In the genomic region with DNA sequence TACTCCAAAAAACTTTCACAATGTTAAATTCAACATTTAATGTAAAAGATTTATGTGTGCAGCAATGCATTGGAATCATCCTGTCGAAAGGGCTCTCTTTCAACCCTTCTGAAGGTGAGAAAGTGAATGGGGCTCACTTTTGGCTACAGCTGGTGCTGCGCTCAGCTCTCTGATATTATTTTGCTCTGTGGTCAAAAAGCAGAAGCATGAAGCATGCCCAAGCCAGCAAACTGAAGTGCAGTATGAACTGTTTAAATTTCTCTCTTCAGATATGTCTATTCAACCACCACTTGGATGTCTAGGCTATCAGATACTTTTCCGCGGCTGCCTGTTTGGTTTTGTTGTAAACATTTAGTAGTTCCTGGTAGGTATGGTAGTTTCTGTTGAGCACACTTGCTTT, we compare ENCODE assay signal across 20 cellular contexts.
DNase-seq lines count a peak whose midpoint lies in the region; ATAC-seq and TF ChIP-seq lines count a peak whose summit lies in the region.
"Had no signal": no experiment of that assay in that cellular context is flagged by ENCODE, and none has a peak within 500 bp of the region (broad histone marks: within the 10 kb centered on the region; RNA-seq: fewer than 3 reads in every experiment).

No MANE protein-coding gene starts in this region.

- peaks cover 36% of the 10 kb centered on the region for H3K4me1 Mint-ChIP-seq in glutamatergic neuron (ENCODE audit: low read depth, unreplicated experiment)
- H3K4me1 Mint-ChIP-seq: CD4-positive, CD25-positive, alpha-beta regulatory T cell; CD8-positive, alpha-beta memory T cell had no signal

- no peaks in the 10 kb centered on the region for H3K36me3 Mint-ChIP-seq in glutamatergic neuron (ENCODE audit: unreplicated experiment)
- H3K36me3 Mint-ChIP-seq: CD4-positive, CD25-positive, alpha-beta regulatory T cell; CD8-positive, alpha-beta memory T cell had no signal

- H3K27me3 Mint-ChIP-seq in glutamatergic neuron (ENCODE audit: unreplicated experiment), result peaks cover 4% of the 10 kb centered on the region
- H3K27me3 Mint-ChIP-seq: CD4-positive, CD25-positive, alpha-beta regulatory T cell; CD8-positive, alpha-beta memory T cell had no signal

- no peaks in the 10 kb centered on the region for H3K36me3 ChIP-seq in psoas muscle (ENCODE audit: insufficient read depth in 1 of 2, low read depth in 1 of 2)
- no peaks in the 10 kb centered on the region for H3K36me3 ChIP-seq in uterus
- H3K36me3 ChIP-seq: BE2C had no signal

- H3K9me3 ChIP-seq in psoas muscle, result no peaks in the 10 kb centered on the region
- no peaks in the 10 kb centered on the region for H3K9me3 ChIP-seq in uterus
- H3K9me3 ChIP-seq: BE2C had no signal

- ATAC-seq in psoas muscle (no peak), GM21737 (IDR thresholded peaks at IDR 0.05; ENCODE audit: unreplicated experiment) (no peak)
- ATAC-seq: GM12878, GM23338 had no signal

- intact Hi-C loops in psoas muscle (cut with DNase I) (no loop called here), uterus (cut with DNase I; ENCODE audit: low total_unique reads) (no loop called here)

- peak overlapping the region; percentile 39 for H3K27ac Mint-ChIP-seq in glutamatergic neuron (ENCODE audit: unreplicated experiment)
- H3K27ac Mint-ChIP-seq: CD4-positive, CD25-positive, alpha-beta regulatory T cell; CD8-positive, alpha-beta memory T cell; GM23338 had no signal

- 66 to 82% (median 78%) methylated on average over 4 of the region's 4 CpGs for WGBS in psoas muscle, 3 donors

- H3K27me3 ChIP-seq in psoas muscle (ENCODE audit: insufficient read depth in 3 of 3, low read length in 2 of 3) (no peaks in the 10 kb centered on the region), uterus (no peaks in the 10 kb centered on the region)
- H3K27me3 ChIP-seq: BE2C had no signal

- H3K4me3 Mint-ChIP-seq in glutamatergic neuron (ENCODE audit: unreplicated experiment), result no peak overlapping the region
- H3K4me3 Mint-ChIP-seq: CD4-positive, CD25-positive, alpha-beta regulatory T cell; CD8-positive, alpha-beta memory T cell; GM23338 had no signal

- TF ChIP-seq CTCF in glutamatergic neuron (IDR thresholded peaks at IDR 0.05; ENCODE audit: partially characterized antibody, unreplicated experiment) (no peak), psoas muscle (IDR thresholded peaks at IDR 0.05) (no peak), uterus (IDR thresholded peaks at IDR 0.05) (no peak)

- H3K9me3 Mint-ChIP-seq in glutamatergic neuron (ENCODE audit: unreplicated experiment), result no peaks in the 10 kb centered on the region
- H3K9me3 Mint-ChIP-seq: GM23338 had no signal

- H3K4me1 ChIP-seq in psoas muscle (no peaks in the 10 kb centered on the region), uterus (no peaks in the 10 kb centered on the region)

- H3K27ac ChIP-seq in psoas muscle (no peak overlapping the region), uterus (no peak overlapping the region)

- H3K4me3 ChIP-seq in psoas muscle (no peak overlapping the region), uterus (no peak overlapping the region)
- H3K4me3 ChIP-seq: GM12878, GM23338 had no signal

- no peak for TF ChIP-seq POLR2A in uterus (IDR thresholded peaks at IDR 0.05)

- DNase-seq in NAMALWA (ENCODE audit: low spot score) (peak; percentile 7), OCI-M1 (lab: John Stamatoyannopoulos, UW) (peak; percentile 43), glutamatergic neuron (no peak), psoas muscle (no peak), uterus (no peak), SW480 (ENCODE audit: low spot score) (no peak)
- DNase-seq: ACHN; BE2C; C1 segment of cervical spinal cord; CD4-positive, CD25-positive, alpha-beta regulatory T cell; CD8-positive, alpha-beta memory T cell; COR-L47; DMS 273 treated with DMSO at 0.1 percent for 48 hours; DMS53; DND-41; EL; HCEC 1CT had no signal

Comparison
In these comparisons a context has a peak if more than half of its experiments do, and no peak if none do; other contexts are left out.
1. DNase-seq: peak in NAMALWA (single experiment) and OCI-M1 (single experiment); none in glutamatergic neuron (single experiment), psoas muscle (0 of 2), uterus (0 of 2) and SW480 (single experiment).